ENCODE assay signal across 28 cellular contexts in genomic region chr5:5666076-5666365, GRCh38.
"Had no signal": no experiment of that assay in that cellular context is flagged by ENCODE, and none has a peak within 500 bp of the region (broad histone marks: within the 10 kb centered on the region; RNA-seq: fewer than 3 reads in every experiment).

No MANE protein-coding gene starts in this region.

- H3K4me1 ChIP-seq: pancreas, prostate gland, right atrium auricular region, right lobe of liver, sigmoid colon, spleen, suprapubic skin, testis, tibial nerve, upper lobe of left lung had no signal

- H3K27ac ChIP-seq: neutrophil, pancreas, prostate gland, right atrium auricular region, right lobe of liver, sigmoid colon, spleen, suprapubic skin, testis, tibial nerve, upper lobe of left lung, vagina had no signal

- H3K4me1 Mint-ChIP-seq: nephron progenitor cell; stimulated activated memory B cell treated with anti-CD40 and anti-IgM and Interleukin-4, amounts not matched to agents 10 μg/mL and 1 μg/mL and 100 μg/mL, for 72 hours; stimulated activated naive CD8-positive, alpha-beta T cell treated with anti-CD3 and anti-CD28 coated beads, Interleukin-15, amount 100 ng/mL, for 72 hours had no signal

- H3K9me3 Mint-ChIP-seq: naive thymus-derived CD8-positive, alpha-beta T cell; nephron progenitor cell; neural crest cell; stimulated activated memory B cell treated with anti-CD40 and anti-IgM and Interleukin-4, amounts not matched to agents 10 μg/mL and 1 μg/mL and 100 μg/mL, for 72 hours; stimulated activated naive CD8-positive, alpha-beta T cell treated with anti-CD3 and anti-CD28 coated beads, Interleukin-15, amount 100 ng/mL, for 72 hours had no signal

- H3K36me3 ChIP-seq: neutrophil, pancreas, prostate gland, right atrium auricular region, right lobe of liver, sigmoid colon, spleen, suprapubic skin, tibial nerve, upper lobe of left lung, vagina had no signal

- H3K27ac Mint-ChIP-seq: naive thymus-derived CD8-positive, alpha-beta T cell; natural killer cell treated with Interleukin-12 subunit alpha and Interleukin-12 subunit beta and Interleukin-15 and Interleukin-18, amount 100 ng/mL, for 72 hours; nephron progenitor cell; stimulated activated memory B cell treated with anti-CD40 and anti-IgM and Interleukin-4, amounts not matched to agents 10 μg/mL and 1 μg/mL and 100 μg/mL, for 72 hours; stimulated activated naive CD8-positive, alpha-beta T cell treated with anti-CD3 and anti-CD28 coated beads, Interleukin-15, amount 100 ng/mL, for 72 hours had no signal

- H3K4me3 Mint-ChIP-seq: naive thymus-derived CD8-positive, alpha-beta T cell; natural killer cell treated with Interleukin-12 subunit alpha and Interleukin-12 subunit beta and Interleukin-15 and Interleukin-18, amount 100 ng/mL, for 72 hours; nephron progenitor cell; neural crest cell; stimulated activated memory B cell treated with anti-CD40 and anti-IgM and Interleukin-4, amounts not matched to agents 10 μg/mL and 1 μg/mL and 100 μg/mL, for 72 hours; stimulated activated naive CD8-positive, alpha-beta T cell treated with anti-CD3 and anti-CD28 coated beads, Interleukin-15, amount 100 ng/mL, for 72 hours had no signal

- ATAC-seq: naive thymus-derived CD8-positive, alpha-beta T cell; natural killer cell treated with Interleukin-12 subunit alpha and Interleukin-12 subunit beta and Interleukin-15 and Interleukin-18, amount 100 ng/mL, for 72 hours; pancreas; right lobe of liver; stimulated activated memory B cell treated with anti-CD40 and anti-IgM and Interleukin-4, amounts not matched to agents 10 μg/mL and 1 μg/mL and 100 μg/mL, for 72 hours; stimulated activated naive CD8-positive, alpha-beta T cell treated with anti-CD3 and anti-CD28 coated beads, Interleukin-15, amount 100 ng/mL, for 72 hours; stimulated activated naive CD8-positive, alpha-beta T cell treated with anti-CD3 and anti-CD28 coated beads, Interleukin-15, Interleukin-2, amounts not matched to agents 100 U/mL and 50 U/mL, for 24 hours had no signal

- DNase-seq: naive thymus-derived CD8-positive, alpha-beta T cell; nephron progenitor cell; pancreas; right lobe of liver; sigmoid colon; small intestine; spleen; stimulated activated CD4-positive, alpha-beta T cell treated with anti-CD3 and anti-CD28 coated beads, Interleukin-12 subunit alpha, Interleukin-12 subunit beta, amount 100 ng/mL, for 4 hours; stimulated activated CD4-positive, alpha-beta T cell treated with anti-CD3 and anti-CD28 coated beads, Interleukin-1b, Interleukin-23, amount 100 ng/mL, for 48 hours; stimulated activated CD4-positive, alpha-beta T cell treated with anti-CD3 and anti-CD28 coated beads, Interleukin-4, amount 100 ng/mL, for 1 hour; stimulated activated CD4-positive, alpha-beta T cell treated with anti-CD3 and anti-CD28 coated beads, Interleukin-4, amount 100 ng/mL, for 4 hours; stimulated activated CD8-positive, alpha-beta memory T cell treated with anti-CD3 and anti-CD28 coated beads, Interleukin-4, amount 100 ng/mL, for 48 hours; stimulated activated naive CD4-positive, alpha-beta T cell; stimulated activated naive CD8-positive, alpha-beta T cell treated with anti-CD3 and anti-CD28 coated beads, Interleukin-15, amount 100 ng/mL, for 72 hours; stimulated activated naive CD8-positive, alpha-beta T cell treated with anti-CD3 and anti-CD28 coated beads, Interleukin-15, Interleukin-2, amounts not matched to agents 100 U/mL and 50 U/mL, for 24 hours; substantia nigra; testis; trophoblast cell; upper lobe of left lung had no signal

- H3K9me3 ChIP-seq: neutrophil, pancreas, prostate gland, right atrium auricular region, right lobe of liver, sigmoid colon, spleen, suprapubic skin, testis, tibial nerve, upper lobe of left lung, vagina had no signal

- H3K36me3 Mint-ChIP-seq: naive thymus-derived CD8-positive, alpha-beta T cell; natural killer cell treated with Interleukin-12 subunit alpha and Interleukin-12 subunit beta and Interleukin-15 and Interleukin-18, amount 100 ng/mL, for 72 hours; stimulated activated memory B cell treated with anti-CD40 and anti-IgM and Interleukin-4, amounts not matched to agents 10 μg/mL and 1 μg/mL and 100 μg/mL, for 72 hours had no signal

- H3K27me3 ChIP-seq: neutrophil, right atrium auricular region, right lobe of liver, sigmoid colon, spleen, suprapubic skin, testis, tibial nerve, upper lobe of left lung, vagina had no signal

- H3K4me3 ChIP-seq: pancreas, prostate gland, right atrium auricular region, right lobe of liver, sigmoid colon, spleen, suprapubic skin, testis, tibial nerve, upper lobe of left lung, vagina had no signal
